Comparison of ENCODE assay signal across 1 cellular context in genomic region chr7:133705596-133705995, GRCh38.
TF ChIP-seq lines count a peak whose summit lies in the region.

No MANE protein-coding gene starts in this region.

TF ChIP-seq in HCT116, 20 proteins besides CTCF, POLR2A, EP300 and RAD21 (continued from another document):
- TF ChIP-seq, protein P1, sequence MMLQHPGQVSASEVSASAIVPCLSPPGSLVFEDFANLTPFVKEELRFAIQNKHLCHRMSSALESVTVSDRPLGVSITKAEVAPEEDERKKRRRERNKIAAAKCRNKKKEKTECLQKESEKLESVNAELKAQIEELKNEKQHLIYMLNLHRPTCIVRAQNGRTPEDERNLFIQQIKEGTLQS (IDR thresholded peaks at IDR 0.05), result peak; percentile 64; the same call in 1 of the 2 replicates
- TF ChIP-seq JUND (IDR thresholded peaks at IDR 0.05), result peak; percentile 89
- no peak for TF ChIP-seq ZFX (IDR thresholded peaks at IDR 0.05)
- peak; percentile 66 for TF ChIP-seq SRF (IDR thresholded peaks at IDR 0.05; ENCODE audit: low read depth)
- peak; percentile 85 for TF ChIP-seq SP1 (IDR thresholded peaks at IDR 0.05; ENCODE audit: low read depth)
